In the genomic region with DNA sequence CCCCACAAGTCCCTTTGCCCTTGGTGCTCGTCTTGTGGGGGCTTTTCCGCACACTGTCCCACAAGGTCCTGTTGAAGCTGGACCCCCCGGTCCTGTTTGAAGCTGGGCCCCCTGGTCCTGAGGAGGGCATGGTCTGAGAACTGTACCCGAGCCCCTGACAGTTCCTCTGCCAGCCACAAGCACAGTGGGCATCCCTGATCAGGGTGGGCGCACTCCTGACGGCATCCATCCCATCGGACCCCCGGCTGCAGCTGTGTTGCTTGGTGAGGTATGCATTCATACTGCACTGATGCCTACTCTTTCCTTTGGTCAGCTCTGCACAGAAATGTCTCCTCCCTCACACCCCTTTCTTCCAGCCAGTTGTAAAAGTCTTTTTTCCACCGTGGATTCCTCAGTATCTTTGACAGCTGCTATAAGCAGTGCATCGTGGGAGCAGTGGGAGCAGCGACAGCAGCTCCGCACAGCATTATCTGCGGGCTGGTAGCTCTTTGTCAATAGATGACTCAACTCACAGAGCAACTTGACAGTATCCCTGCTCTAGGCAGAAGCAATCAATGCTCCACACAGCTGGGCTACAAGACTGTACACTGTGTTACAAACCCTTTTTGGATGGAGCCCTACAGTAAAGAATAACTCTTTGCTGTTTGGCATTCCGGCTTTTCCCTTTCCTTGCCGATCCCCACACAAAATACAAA, we compare ENCODE assay signal across 12 cellular contexts.
DNase-seq lines count a peak whose midpoint lies in the region; ATAC-seq and TF ChIP-seq lines count a peak whose summit lies in the region.
"Had no signal": no experiment of that assay in that cellular context is flagged by ENCODE, and none has a peak within 500 bp of the region (broad histone marks: within the 10 kb centered on the region; RNA-seq: fewer than 3 reads in every experiment).

No MANE protein-coding gene starts in this region.

- H3K9me3 ChIP-seq in NT2/D1 (ENCODE audit: insufficient read depth, low read length) (no peaks in the 10 kb centered on the region), mucosa of descending colon (no peaks in the 10 kb centered on the region)

- H3K36me3 ChIP-seq in NT2/D1 (ENCODE audit: insufficient read depth, insufficient read length, low read length) (no peaks in the 10 kb centered on the region), mucosa of descending colon (ENCODE audit: low read depth) (no peaks in the 10 kb centered on the region)

- no peaks in the 10 kb centered on the region for H3K27me3 ChIP-seq in NT2/D1 (ENCODE audit: insufficient read depth, insufficient read length)

- H3K36me3 Mint-ChIP-seq in nephron progenitor cell (ENCODE audit: low read depth) = no peaks in the 10 kb centered on the region
- peaks cover 6% of the 10 kb centered on the region for H3K36me3 Mint-ChIP-seq in natural killer cell
- H3K36me3 Mint-ChIP-seq: stimulated activated naive B cell treated with anti-CD40 and anti-IgM and Interleukin-4, amounts not matched to agents 10 μg/mL and 1 μg/mL and 100 μg/mL, for 72 hours had no signal

- ATAC-seq in natural killer cell = no peak
- no peak for ATAC-seq in mucosa of descending colon
- no peak for ATAC-seq in GM19351 (IDR thresholded peaks at IDR 0.05; ENCODE audit: unreplicated experiment)
- ATAC-seq: stimulated activated naive B cell treated with anti-CD40 and anti-IgM and Interleukin-4, amounts not matched to agents 10 μg/mL and 1 μg/mL and 100 μg/mL, for 72 hours had no signal

- H3K4me1 ChIP-seq in NT2/D1 (ENCODE audit: insufficient read depth, insufficient read length) = no peaks in the 10 kb centered on the region
- H3K4me1 ChIP-seq in mucosa of descending colon (ENCODE audit: low read depth) = no peaks in the 10 kb centered on the region

- H3K27me3 Mint-ChIP-seq in nephron progenitor cell (ENCODE audit: low read depth, poor library complexity) (no peaks in the 10 kb centered on the region), natural killer cell (ENCODE audit: low read depth in 2 of 2) (no peaks in the 10 kb centered on the region)
- H3K27me3 Mint-ChIP-seq: B cell; stimulated activated naive B cell treated with anti-CD40 and anti-IgM and Interleukin-4, amounts not matched to agents 10 μg/mL and 1 μg/mL and 100 μg/mL, for 72 hours had no signal

- H3K4me1 Mint-ChIP-seq in nephron progenitor cell (peaks cover 4% of the 10 kb centered on the region), natural killer cell (no peaks in the 10 kb centered on the region)
- H3K4me1 Mint-ChIP-seq: B cell; stimulated activated naive B cell treated with anti-CD40 and anti-IgM and Interleukin-4, amounts not matched to agents 10 μg/mL and 1 μg/mL and 100 μg/mL, for 72 hours had no signal

- peak; percentile 37 for DNase-seq in A172 (ENCODE audit: low spot score)
- peak; percentile 1 for DNase-seq in NT2/D1 (ENCODE audit: low read depth, low spot score)
- DNase-seq in fibroblast of the aortic adventitia (ENCODE audit: low read depth) = peak; percentile 59
- DNase-seq in nephron progenitor cell = peak; percentile 6
- no peak for DNase-seq in dedifferentiated amniotic fluid mesenchymal stem cell (ENCODE audit: extremely low spot score)
- no peak for DNase-seq in natural killer cell
- no peak for DNase-seq in mucosa of descending colon
- DNase-seq: activated CD8-positive, alpha-beta memory T cell treated with anti-CD3 and anti-CD28 coated beads, Interleukin-2, amount 50 U/mL, for 48 hours; stimulated activated naive B cell treated with anti-CD40 and anti-IgM and Interleukin-4, amounts not matched to agents 10 μg/mL and 1 μg/mL and 100 μg/mL, for 72 hours had no signal

- H3K4me3 Mint-ChIP-seq in nephron progenitor cell (peak overlapping the region; percentile 51), natural killer cell (no peak overlapping the region)
- H3K4me3 Mint-ChIP-seq: B cell; stimulated activated naive B cell treated with anti-CD40 and anti-IgM and Interleukin-4, amounts not matched to agents 10 μg/mL and 1 μg/mL and 100 μg/mL, for 72 hours had no signal

- intact Hi-C loops in natural killer cell (cut with micrococcal nuclease) = no loop called here
- intact Hi-C loops in mucosa of descending colon (cut with DNase I, micrococcal nuclease) = no loop called here

- no peaks in the 10 kb centered on the region for H3K9me3 Mint-ChIP-seq in nephron progenitor cell
- peaks cover 8 to 18% of the 10 kb centered on the region in 2 donors for H3K9me3 Mint-ChIP-seq in natural killer cell
- H3K9me3 Mint-ChIP-seq: stimulated activated naive B cell treated with anti-CD40 and anti-IgM and Interleukin-4, amounts not matched to agents 10 μg/mL and 1 μg/mL and 100 μg/mL, for 72 hours had no signal

- H3K9ac ChIP-seq in NT2/D1 (ENCODE audit: insufficient read length, low read depth) = no peak overlapping the region
- H3K9ac ChIP-seq: KMS-11 had no signal

- H3K4me3 ChIP-seq in NT2/D1 (ENCODE audit: insufficient read length, low read depth) = no peak overlapping the region
- H3K4me3 ChIP-seq in fibroblast of the aortic adventitia (ENCODE audit: low read depth, low read length) = peak overlapping the region; percentile 4
- H3K4me3 ChIP-seq in mucosa of descending colon = no peak overlapping the region

- H3K27ac Mint-ChIP-seq in nephron progenitor cell (no peak overlapping the region), natural killer cell (no peak overlapping the region)
- H3K27ac Mint-ChIP-seq: B cell; stimulated activated naive B cell treated with anti-CD40 and anti-IgM and Interleukin-4, amounts not matched to agents 10 μg/mL and 1 μg/mL and 100 μg/mL, for 72 hours had no signal

- TF ChIP-seq CTCF in fibroblast of the aortic adventitia (IDR thresholded peaks at IDR 0.05; ENCODE audit: insufficient read depth, low read length) (no peak), nephron progenitor cell (IDR thresholded peaks at IDR 0.05) (no peak), natural killer cell (IDR thresholded peaks at IDR 0.05) (no peak), mucosa of descending colon (IDR thresholded peaks at IDR 0.05) (no peak)

Comparison
In these comparisons a context has a peak if more than half of its experiments do, and no peak if none do; other contexts are left out.
1. DNase-seq: peak in A172 (single experiment), NT2/D1 (single experiment), fibroblast of the aortic adventitia (single experiment) and nephron progenitor cell (single experiment); none in dedifferentiated amniotic fluid mesenchymal stem cell (single experiment), natural killer cell (single experiment) and mucosa of descending colon (0 of 3).